Comparison of ENCODE assay signal across 16 cellular contexts in genomic region chr11:85170184-85170583, GRCh38.
A peak's percentile ranks its signal among the peaks of the same experiment; 100 is the strongest.
DNase-seq lines count a peak whose midpoint lies in the region; ATAC-seq, FAIRE-seq and TF ChIP-seq lines count a peak whose summit lies in the region.
"Had no signal": no experiment of that assay in that cellular context is flagged by ENCODE, and none has a peak within 500 bp of the region (broad histone marks: within the 10 kb centered on the region; RNA-seq: fewer than 3 reads in every experiment).

No MANE protein-coding gene starts in this region.

- no peak overlapping the region for H3K27ac Mint-ChIP-seq in stimulated activated memory B cell treated with anti-CD40 and anti-IgM and Interleukin-4, amounts not matched to agents 10 μg/mL and 1 μg/mL and 100 μg/mL, for 72 hours
- H3K27ac Mint-ChIP-seq: brain, memory B cell had no signal

- H3K36me3 Mint-ChIP-seq in stimulated activated memory B cell treated with anti-CD40 and anti-IgM and Interleukin-4, amounts not matched to agents 10 μg/mL and 1 μg/mL and 100 μg/mL, for 72 hours: peaks cover 16% of the 10 kb centered on the region
- H3K36me3 Mint-ChIP-seq: brain had no signal

- no peaks in the 10 kb centered on the region for H4K20me1 ChIP-seq in keratinocyte (ENCODE audit: control insufficient read depth, extremely low read depth, insufficient read depth, low read length)

- H3K9me3 ChIP-seq in keratinocyte (ENCODE audit: control insufficient read depth, low read depth, low read length): no peaks in the 10 kb centered on the region
- H3K9me3 ChIP-seq: ovary, transverse colon had no signal

- DNase-seq in ACHN: peak; percentile 53
- DNase-seq in HS-5 (ENCODE audit: low read depth): peak; percentile 59
- DNase-seq in astrocyte of the cerebellum (ENCODE audit: low read depth): peak; percentile 40
- peak; percentile 5 for DNase-seq in keratinocyte (ENCODE audit: low read depth, low spot score)
- DNase-seq in NCI-H1417 (lab: John Stamatoyannopoulos, UW): no peak
- DNase-seq: activated CD4-positive, alpha-beta T cell treated with anti-CD3 and anti-CD28 coated beads for 1 hour; activated T-cell treated with anti-CD3 and anti-CD28 coated beads, Interleukin-2, amount 50 U/mL, for 4 hours; AML-193; heart right ventricle; ovary; transverse colon had no signal

- H3K27me3 Mint-ChIP-seq in stimulated activated memory B cell treated with anti-CD40 and anti-IgM and Interleukin-4, amounts not matched to agents 10 μg/mL and 1 μg/mL and 100 μg/mL, for 72 hours: no peaks in the 10 kb centered on the region
- H3K27me3 Mint-ChIP-seq: brain had no signal

- no peak for TF ChIP-seq CTCF in astrocyte of the cerebellum (IDR thresholded peaks at IDR 0.05; ENCODE audit: low read depth, low read length, missing control alignments)
- TF ChIP-seq CTCF in keratinocyte (optimal IDR thresholded peaks at IDR 0.05 in 1 of 3, IDR thresholded peaks at IDR 0.05 in 1 of 3, conservative IDR thresholded peaks at IDR 0.05 in 1 of 3; ENCODE audit: extremely low read depth in 1 of 3, insufficient read depth in 2 of 3, low read length in 3 of 3): no peak

- H3K4me1 ChIP-seq in keratinocyte (ENCODE audit: control insufficient read depth, extremely low read depth, insufficient read depth, low read length): peaks cover 18% of the 10 kb centered on the region
- H3K4me1 ChIP-seq: transverse colon had no signal

- H3K27ac ChIP-seq in keratinocyte (ENCODE audit: control insufficient read depth, insufficient read depth, low read length): peak overlapping the region; percentile 6
- H3K27ac ChIP-seq: heart right ventricle, ovary, transverse colon had no signal

- no peaks in the 10 kb centered on the region for H3K79me2 ChIP-seq in keratinocyte (ENCODE audit: control insufficient read depth, insufficient read depth, low read length)

- H3K27me3 ChIP-seq in keratinocyte (ENCODE audit: control insufficient read depth, extremely low read depth, insufficient read depth, low read length): no peaks in the 10 kb centered on the region
- H3K27me3 ChIP-seq: heart right ventricle, ovary, transverse colon had no signal

- peak overlapping the region; percentile 63 for H3K4me2 ChIP-seq in keratinocyte (ENCODE audit: control insufficient read depth, extremely low read depth, insufficient read depth, low read depth, low read length)

- peaks cover 20% of the 10 kb centered on the region for H3K4me1 Mint-ChIP-seq in stimulated activated memory B cell treated with anti-CD40 and anti-IgM and Interleukin-4, amounts not matched to agents 10 μg/mL and 1 μg/mL and 100 μg/mL, for 72 hours
- H3K4me1 Mint-ChIP-seq: brain had no signal

- no peaks in the 10 kb centered on the region for H3K9me1 ChIP-seq in keratinocyte (ENCODE audit: control insufficient read depth, extremely low read depth, insufficient read depth, low read length)

- no peak overlapping the region for H3K4me3 ChIP-seq in astrocyte of the cerebellum (ENCODE audit: low read depth, low read length)
- H3K4me3 ChIP-seq in keratinocyte (ENCODE audit: control insufficient read depth in 2 of 3, extremely low read depth in 1 of 3, insufficient read depth in 2 of 3, low read depth in 1 of 3, low read length in 3 of 3): no peak overlapping the region
- H3K4me3 ChIP-seq: heart right ventricle, ovary, transverse colon had no signal

- ATAC-seq in GM19035 (IDR thresholded peaks at IDR 0.05; ENCODE audit: unreplicated experiment): no peak
- ATAC-seq in HG03439 (IDR thresholded peaks at IDR 0.05; ENCODE audit: unreplicated experiment): no peak
- no peak for ATAC-seq in stimulated activated memory B cell treated with anti-CD40 and anti-IgM and Interleukin-4, amounts not matched to agents 10 μg/mL and 1 μg/mL and 100 μg/mL, for 72 hours
- ATAC-seq: activated T-cell treated with anti-CD3 and anti-CD28 coated beads, Interleukin-2, amount 50 U/mL, for 4 hours; heart right ventricle had no signal

- H3K9me3 Mint-ChIP-seq in stimulated activated memory B cell treated with anti-CD40 and anti-IgM and Interleukin-4, amounts not matched to agents 10 μg/mL and 1 μg/mL and 100 μg/mL, for 72 hours: peaks cover 12% of the 10 kb centered on the region

- dilution Hi-C loops in keratinocyte (cut with MboI; ENCODE audit: extremely low pct_ligation_motif_present, low sequenced_read_pairs): no loop called here

- no peak overlapping the region for H3K9ac ChIP-seq in keratinocyte (ENCODE audit: control insufficient read depth, extremely low read depth, insufficient read depth, low read length)

- peak overlapping the region; percentile 42 for H2AFZ ChIP-seq in keratinocyte (ENCODE audit: control insufficient read depth, low read length)

- H3K36me3 ChIP-seq in keratinocyte (ENCODE audit: control insufficient read depth in 2 of 2, extremely low read depth in 1 of 2, insufficient read depth in 2 of 2, low read length in 2 of 2): no peaks in the 10 kb centered on the region
- H3K36me3 ChIP-seq: heart right ventricle, ovary, transverse colon had no signal

- no peak overlapping the region for H3K4me3 Mint-ChIP-seq in stimulated activated memory B cell treated with anti-CD40 and anti-IgM and Interleukin-4, amounts not matched to agents 10 μg/mL and 1 μg/mL and 100 μg/mL, for 72 hours
- H3K4me3 Mint-ChIP-seq: activated T-cell treated with anti-CD3 and anti-CD28 coated beads, Interleukin-2, amount 50 U/mL, for 4 hours; brain; memory B cell had no signal

- in situ Hi-C loops in ACHN (cut with HindIII; ENCODE audit: low pct_ligation_motif_present, low pct_unique_long_range_greater_than_20kb, low sequenced_read_pairs): no loop called here
- in situ Hi-C loops in astrocyte of the cerebellum (cut with HindIII; ENCODE audit: low sequenced_read_pairs): no loop called here

- FAIRE-seq in keratinocyte (lab: Jason Lieb, UNC): peak; percentile 64

Comparison
In these comparisons a context has a peak if more than half of its experiments do, and no peak if none do; other contexts are left out.
1. DNase-seq: peak in ACHN (single experiment), HS-5 (single experiment), astrocyte of the cerebellum (single experiment) and keratinocyte (single experiment); none in NCI-H1417 (0 of 3).